Comparison of ENCODE assay signal across 29 cellular contexts in genomic region chr17:8362651-8363332, GRCh38. TPM values are rescaled to one million over a fixed set of nuclear protein-coding genes. Genes with fewer than 3 reads are reported as not detected.
A peak's percentile ranks its signal among the peaks of the same experiment; 100 is the strongest.
DNase-seq lines count a peak whose midpoint lies in the region; ATAC-seq and TF ChIP-seq lines count a peak whose summit lies in the region.
"Had no signal": no experiment of that assay in that cellular context is flagged by ENCODE, and none has a peak within 500 bp of the region (broad histone marks: within the 10 kb centered on the region; RNA-seq: fewer than 3 reads in every experiment).

No MANE protein-coding gene starts in this region.

- H3K9me3 Mint-ChIP-seq in naive thymus-derived CD4-positive, alpha-beta T cell: no peaks in the 10 kb centered on the region
- H3K9me3 Mint-ChIP-seq: activated CD4-positive, alpha-beta memory T cell treated with anti-CD3 and anti-CD28 coated beads for 36 hours; activated naive CD8-positive, alpha-beta T cell treated with anti-CD3 and anti-CD28 coated beads, Interleukin-2, amount 50 U/mL, for 24 hours; CD14-positive monocyte; dendritic cell treated with granulocyte-macrophage colony-stimulating factor and Interleukin-4, amounts not matched to agents 40 ng/mL and 50 ng/mL, for 4 days; natural killer cell treated with Interleukin-12 subunit alpha and Interleukin-12 subunit beta and Interleukin-15 and Interleukin-18, amount 100 ng/mL, for 72 hours had no signal

- no peak overlapping the region for H3K27ac ChIP-seq in naive thymus-derived CD4-positive, alpha-beta T cell (ENCODE audit: low read depth, low read length)
- H3K27ac ChIP-seq: pancreas, right lobe of liver, suprapubic skin, vagina had no signal

- H3K9me3 ChIP-seq in naive thymus-derived CD4-positive, alpha-beta T cell (ENCODE audit: control insufficient read depth in 2 of 3, low read length in 3 of 3): no peaks in the 10 kb centered on the region
- H3K9me3 ChIP-seq: pancreas, right lobe of liver, suprapubic skin, vagina had no signal

- no peak for ATAC-seq in naive thymus-derived CD4-positive, alpha-beta T cell
- ATAC-seq: activated naive CD8-positive, alpha-beta T cell treated with anti-CD3 and anti-CD28 coated beads, Interleukin-2, amount 50 U/mL, for 24 hours; natural killer cell treated with Interleukin-12 subunit alpha and Interleukin-12 subunit beta and Interleukin-15 and Interleukin-18, amount 100 ng/mL, for 72 hours; pancreas; right lobe of liver; Right ventricle myocardium inferior had no signal

- CTCF ChIA-PET in naive thymus-derived CD4-positive, alpha-beta T cell (lab: Charles Lee): no interaction called here

- peak; percentile 56 for DNase-seq in AG10803 (ENCODE audit: low read depth)
- peak; percentile 42 for DNase-seq in LHCN-M2 (ENCODE audit: low read depth)
- DNase-seq in choroid plexus epithelial cell (ENCODE audit: low read depth): peak; percentile 43
- DNase-seq in myocyte (ENCODE audit: low read depth): peak; percentile 49
- DNase-seq in AG20443 (ENCODE audit: low spot score): no peak
- no peak for DNase-seq in naive thymus-derived CD4-positive, alpha-beta T cell
- DNase-seq in stimulated activated CD4-positive, alpha-beta T cell treated with anti-CD3 and anti-CD28 coated beads, Interleukin-12 subunit alpha, Interleukin-12 subunit beta, amount 100 ng/mL, for 4 hours: no peak
- DNase-seq in NCI-H146 (lab: John Stamatoyannopoulos, UW): no peak
- DNase-seq: ACHN; activated CD4-positive, alpha-beta memory T cell treated with anti-CD3 and anti-CD28 coated beads for 36 hours; activated CD4-positive, CD25-positive, alpha-beta regulatory T cell; activated effector memory CD4-positive, alpha-beta T cell treated with anti-CD3 and anti-CD28 coated beads, Interleukin-2, amount 50 U/mL, for 16 hours; activated naive CD8-positive, alpha-beta T cell treated with anti-CD3 and anti-CD28 coated beads, Interleukin-2, amount 50 U/mL, for 24 hours; activated T-cell treated with anti-CD3 and anti-CD28 coated beads for 4 hours; foreskin melanocyte; GDM1; Kasumi-1; NCI-H1092 treated with DMSO at 0.1 percent for 48 hours; NCI-H2029 treated with DMSO at 0.1 percent for 48 hours; pancreas; right lobe of liver had no signal

- peaks cover 0 to 6% (median 0%) of the 10 kb centered on the region in 5 donors for H3K36me3 Mint-ChIP-seq in naive thymus-derived CD4-positive, alpha-beta T cell
- H3K36me3 Mint-ChIP-seq: activated CD4-positive, alpha-beta memory T cell treated with anti-CD3 and anti-CD28 coated beads for 36 hours; natural killer cell treated with Interleukin-12 subunit alpha and Interleukin-12 subunit beta and Interleukin-15 and Interleukin-18, amount 100 ng/mL, for 72 hours had no signal

- no peak for TF ChIP-seq CTCF in AG10803 (conservative IDR thresholded peaks at IDR 0.05; ENCODE audit: low read length)
- TF ChIP-seq CTCF in choroid plexus epithelial cell (conservative IDR thresholded peaks at IDR 0.05; ENCODE audit: low read depth, low read length): no peak

- intact Hi-C loops in naive thymus-derived CD4-positive, alpha-beta T cell (cut with micrococcal nuclease): no loop called here

- no peak overlapping the region for H3K4me3 Mint-ChIP-seq in naive thymus-derived CD4-positive, alpha-beta T cell
- H3K4me3 Mint-ChIP-seq: activated CD4-positive, alpha-beta memory T cell treated with anti-CD3 and anti-CD28 coated beads for 36 hours; activated naive CD8-positive, alpha-beta T cell treated with anti-CD3 and anti-CD28 coated beads, Interleukin-2, amount 50 U/mL, for 24 hours; CD14-positive monocyte; dendritic cell treated with granulocyte-macrophage colony-stimulating factor and Interleukin-4, amounts not matched to agents 40 ng/mL and 50 ng/mL, for 4 days; natural killer cell treated with Interleukin-12 subunit alpha and Interleukin-12 subunit beta and Interleukin-15 and Interleukin-18, amount 100 ng/mL, for 72 hours had no signal

- no peak overlapping the region for H3K27ac Mint-ChIP-seq in naive thymus-derived CD4-positive, alpha-beta T cell
- H3K27ac Mint-ChIP-seq: activated CD4-positive, alpha-beta memory T cell treated with anti-CD3 and anti-CD28 coated beads for 36 hours; activated naive CD8-positive, alpha-beta T cell treated with anti-CD3 and anti-CD28 coated beads, Interleukin-2, amount 50 U/mL, for 24 hours; CD14-positive monocyte; dendritic cell treated with granulocyte-macrophage colony-stimulating factor and Interleukin-4, amounts not matched to agents 40 ng/mL and 50 ng/mL, for 4 days; natural killer cell treated with Interleukin-12 subunit alpha and Interleukin-12 subunit beta and Interleukin-15 and Interleukin-18, amount 100 ng/mL, for 72 hours had no signal

- peaks cover 0 to 5% (median 0%) of the 10 kb centered on the region in 5 donors for H3K27me3 Mint-ChIP-seq in naive thymus-derived CD4-positive, alpha-beta T cell
- H3K27me3 Mint-ChIP-seq: activated CD4-positive, alpha-beta memory T cell treated with anti-CD3 and anti-CD28 coated beads for 36 hours; activated naive CD8-positive, alpha-beta T cell treated with anti-CD3 and anti-CD28 coated beads, Interleukin-2, amount 50 U/mL, for 24 hours; dendritic cell treated with granulocyte-macrophage colony-stimulating factor and Interleukin-4, amounts not matched to agents 40 ng/mL and 50 ng/mL, for 4 days; natural killer cell treated with Interleukin-12 subunit alpha and Interleukin-12 subunit beta and Interleukin-15 and Interleukin-18, amount 100 ng/mL, for 72 hours had no signal

- H3K4me3 ChIP-seq in AG10803 (ENCODE audit: low read length) (no peak overlapping the region), choroid plexus epithelial cell (ENCODE audit: low read depth, low read length) (no peak overlapping the region)
- no peak overlapping the region for H3K4me3 ChIP-seq in naive thymus-derived CD4-positive, alpha-beta T cell (ENCODE audit: low read length)
- H3K4me3 ChIP-seq: pancreas, right lobe of liver, suprapubic skin, vagina had no signal

- no peaks in the 10 kb centered on the region for H3K27me3 ChIP-seq in naive thymus-derived CD4-positive, alpha-beta T cell (ENCODE audit: control insufficient read depth in 2 of 2, insufficient read depth in 2 of 2, low read length in 2 of 2)
- H3K27me3 ChIP-seq: pancreas, right lobe of liver, suprapubic skin, vagina had no signal

- POLR2A ChIA-PET in naive thymus-derived CD4-positive, alpha-beta T cell (lab: Charles Lee): interaction anchor here (0.8 kb wide), 1 partner anchor 14 kb away, joined by 4 read pairs; no protein-coding TSS in a partner anchor

- peaks cover 6 to 20% (median 18%) of the 10 kb centered on the region in 7 donors for H3K4me1 Mint-ChIP-seq in naive thymus-derived CD4-positive, alpha-beta T cell

- H3K4me1 ChIP-seq in naive thymus-derived CD4-positive, alpha-beta T cell (ENCODE audit: control insufficient read depth in 2 of 2, insufficient read depth in 2 of 2, low read length in 2 of 2): no peaks in the 10 kb centered on the region
- H3K4me1 ChIP-seq: pancreas, right lobe of liver had no signal

- H3K36me3 ChIP-seq in naive thymus-derived CD4-positive, alpha-beta T cell (ENCODE audit: control insufficient read depth in 2 of 3, insufficient read depth in 3 of 3, low read length in 3 of 3): no peaks in the 10 kb centered on the region
- H3K36me3 ChIP-seq: pancreas, right lobe of liver, vagina had no signal

RNA-seq across cellular contexts. Expression of gene RPL26, which starts 20.2 kb away (rescaled TPM):
- total RNA-seq in LHCN-M2 (2014; rRNA removed): 2,622 and 3,054 TPM in 2 replicates
- polyA plus RNA-seq in LHCN-M2 (2012): 2,550 TPM
- total RNA-seq in myocyte: 2,711 and 2,984 TPM in 2 replicates
- polyA plus RNA-seq in myocyte (2012): 1,858 TPM
- 1,000 to 10,000 TPM; 2,029 to 3,298 (median 3,039) TPM for total RNA-seq in naive thymus-derived CD4-positive, alpha-beta T cell
- polyA plus RNA-seq in naive thymus-derived CD4-positive, alpha-beta T cell: 1,000 to 10,000 TPM; 1,965 to 2,128 TPM

RNA-seq across cellular contexts. Expression of gene ODF4, which starts 23.2 kb away (rescaled TPM):
- total RNA-seq in LHCN-M2 (2014; rRNA removed) (not detected in 2 replicates), myocyte (not detected in 2 replicates)
- not detected for polyA plus RNA-seq in LHCN-M2 (2012)
- polyA plus RNA-seq in myocyte (2012): not detected
- not detected for total RNA-seq in naive thymus-derived CD4-positive, alpha-beta T cell
- polyA plus RNA-seq in naive thymus-derived CD4-positive, alpha-beta T cell: not detected
- total RNA-seq: activated CD4-positive, alpha-beta memory T cell treated with anti-CD3 and anti-CD28 coated beads for 36 hours; lung microvascular endothelial cell; natural killer cell treated with Interleukin-12 subunit alpha and Interleukin-12 subunit beta and Interleukin-15 and Interleukin-18, amount 100 ng/mL, for 72 hours; pancreas; right lobe of liver; Right ventricle myocardium inferior; suprapubic skin; vagina had no signal
- polyA plus RNA-seq: CD14-positive monocyte, keratinocyte, pancreas had no signal

RNA-seq across cellular contexts. Expression of gene RNF222, which starts 34.8 kb away (rescaled TPM):
- not detected in 2 replicates for total RNA-seq in LHCN-M2 (2014; rRNA removed)
- 0.02 TPM for polyA plus RNA-seq in LHCN-M2 (2012)
- not detected in 2 replicates for total RNA-seq in myocyte
- polyA plus RNA-seq in myocyte (2012): 0.08 TPM
- 1 to 10 TPM in 1 of 5 experiments, under 1 TPM in 3, not detected in 1; 0.13 to 1.7 (median 0.52) TPM for total RNA-seq in naive thymus-derived CD4-positive, alpha-beta T cell
- polyA plus RNA-seq in naive thymus-derived CD4-positive, alpha-beta T cell: under 1 TPM; 0.16 to 0.35 TPM
- total RNA-seq: activated CD4-positive, alpha-beta memory T cell treated with anti-CD3 and anti-CD28 coated beads for 36 hours; natural killer cell treated with Interleukin-12 subunit alpha and Interleukin-12 subunit beta and Interleukin-15 and Interleukin-18, amount 100 ng/mL, for 72 hours; pancreas; right lobe of liver; Right ventricle myocardium inferior had no signal
- polyA plus RNA-seq: CD14-positive monocyte, pancreas had no signal

RNA-seq across cellular contexts. Expression of gene ARHGEF15, which starts 52.8 kb away (rescaled TPM):
- not detected in 2 replicates for total RNA-seq in LHCN-M2 (2014; rRNA removed)
- polyA plus RNA-seq in LHCN-M2 (2012): not detected
- total RNA-seq in myocyte: not detected in 2 replicates
- polyA plus RNA-seq in myocyte (2012): not detected
- not detected for total RNA-seq in naive thymus-derived CD4-positive, alpha-beta T cell
- not detected for polyA plus RNA-seq in naive thymus-derived CD4-positive, alpha-beta T cell
- total RNA-seq: activated CD4-positive, alpha-beta memory T cell treated with anti-CD3 and anti-CD28 coated beads for 36 hours; natural killer cell treated with Interleukin-12 subunit alpha and Interleukin-12 subunit beta and Interleukin-15 and Interleukin-18, amount 100 ng/mL, for 72 hours had no signal
- polyA plus RNA-seq: CD14-positive monocyte, keratinocyte had no signal

Comparison
In these comparisons a context has a peak if more than half of its experiments do, and no peak if none do; other contexts are left out.
1. DNase-seq: peak in AG10803 (single experiment), LHCN-M2 (single experiment), choroid plexus epithelial cell (single experiment) and myocyte (single experiment); none in AG20443 (single experiment), naive thymus-derived CD4-positive, alpha-beta T cell (0 of 9), stimulated activated CD4-positive, alpha-beta T cell treated with anti-CD3 and anti-CD28 coated beads, Interleukin-12 subunit alpha, Interleukin-12 subunit beta, amount 100 ng/mL, for 4 hours (single experiment) and NCI-H146 (single experiment).